Comparison of ENCODE assay signal across 16 cellular contexts in the genomic region with DNA sequence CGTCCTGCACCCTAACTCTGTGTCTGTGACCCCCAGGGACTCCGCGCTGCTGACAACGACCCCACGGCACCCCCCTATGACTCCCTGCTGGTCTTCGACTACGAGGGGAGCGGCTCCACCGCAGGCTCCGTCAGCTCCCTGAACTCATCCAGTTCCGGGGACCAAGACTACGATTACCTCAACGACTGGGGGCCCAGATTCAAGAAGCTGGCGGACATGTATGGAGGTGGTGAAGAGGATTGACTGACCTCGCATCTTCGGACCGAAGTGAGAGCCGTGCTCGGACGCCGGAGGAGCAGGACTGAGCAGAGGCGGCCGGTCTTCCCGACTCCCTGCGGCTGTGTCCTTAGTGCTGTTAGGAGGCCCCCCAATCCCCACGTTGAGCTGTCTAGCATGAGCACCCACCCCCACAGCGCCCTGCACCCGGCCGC.
"Had no signal": no experiment of that assay in that cellular context is flagged by ENCODE, and none has a peak within 500 bp of the region (broad histone marks: within the 10 kb centered on the region; RNA-seq: fewer than 3 reads in every experiment).

No MANE protein-coding gene starts in this region.

- H3K27me3 ChIP-seq: brain microvascular endothelial cell, foreskin keratinocyte, testis had no signal

- H3K36me3 ChIP-seq: brain microvascular endothelial cell, prostate gland, stomach had no signal

- DNase-seq: activated CD4-positive, alpha-beta T cell treated with anti-CD3 and anti-CD28 coated beads, Interleukin-2, amount 50 U/mL, for 4 hours; activated CD4-positive, CD25-positive, alpha-beta regulatory T cell; activated naive CD8-positive, alpha-beta T cell treated with anti-CD3 and anti-CD28 coated beads, Interleukin-2, amount 10 ng/mL, durations not matched to agents 7 days and 5 days; activated T-cell treated with anti-CD3 and anti-CD28 coated beads, Interleukin-2, amount 50 U/mL, for 24 hours; anterior cingulate cortex; brain microvascular endothelial cell; effector memory CD8-positive, alpha-beta T cell; foreskin keratinocyte; glutamatergic neuron; natural killer cell; nucleus accumbens; stimulated activated CD4-positive, alpha-beta T cell treated with anti-CD3 and anti-CD28 coated beads, Interleukin-1b, Interleukin-23, amount 100 ng/mL, for 48 hours; stomach; testis had no signal

- H3K4me1 ChIP-seq: foreskin keratinocyte, prostate gland, stomach, testis had no signal

- H3K27ac ChIP-seq: brain microvascular endothelial cell, foreskin keratinocyte, prostate gland, stomach, testis had no signal

- H3K9me3 ChIP-seq: prostate gland, stomach, testis had no signal

- ATAC-seq: effector memory CD8-positive, alpha-beta T cell; foreskin keratinocyte; natural killer cell; sciatic nerve had no signal

- H3K4me3 ChIP-seq: prostate gland, stomach, testis had no signal
